Comparison of ENCODE assay signal across 1 cellular context in genomic region chr17:40498281-40499084, GRCh38.
TF ChIP-seq lines count a peak whose summit lies in the region.

No MANE protein-coding gene starts in this region.

TF ChIP-seq in HEK293, 187 proteins besides CTCF, POLR2A, EP300 and RAD21 (continued from another document):
- TF ChIP-seq HIC1 (tag by site-specific recombination; IDR thresholded peaks at IDR 0.05) (no peak), ZFP69B (tag by site-specific recombination; IDR thresholded peaks at IDR 0.05) (no peak), ZNF292 (tag by site-specific recombination; IDR thresholded peaks at IDR 0.05; ENCODE audit: borderline replicate concordance, low read depth) (no peak), ZBTB8A (tag by site-specific recombination; IDR thresholded peaks at IDR 0.05) (no peak), ZBTB6 (tag by site-specific recombination; IDR thresholded peaks at IDR 0.05) (0 out of 2 replicates have a peak, but pooled peaks have one; percentile 37), ZNF146 (tag by site-specific recombination; IDR thresholded peaks at IDR 0.05) (no peak), ZNF350 (tag by site-specific recombination; IDR thresholded peaks at IDR 0.05) (no peak), ZNF792 (tag by site-specific recombination; IDR thresholded peaks at IDR 0.05) (no peak), ZNF266 (tag by site-specific recombination; IDR thresholded peaks at IDR 0.05; ENCODE audit: low read depth) (no peak)
